ENCODE assay signal across 11 cellular contexts in the genomic region with DNA sequence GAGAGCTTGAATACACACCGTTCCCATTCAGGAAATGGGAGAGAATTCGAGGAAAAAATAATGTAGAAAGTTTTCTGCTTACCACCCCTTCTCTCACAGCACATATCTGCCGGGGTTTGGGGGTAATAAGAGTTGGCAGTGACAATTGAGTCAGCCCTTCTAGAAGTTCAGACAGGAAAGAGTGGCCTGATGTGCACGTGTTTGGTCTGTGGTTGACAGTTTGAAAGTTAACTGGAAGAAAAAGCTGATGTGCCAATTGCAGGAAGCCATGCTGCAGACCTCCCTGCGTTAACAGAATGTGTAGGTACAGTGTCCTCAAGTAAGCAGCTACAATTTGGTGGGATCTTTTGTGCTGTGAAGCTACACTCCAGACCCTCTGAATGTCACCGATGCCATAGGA. TPM values are rescaled to one million over a fixed set of nuclear protein-coding genes. Genes with fewer than 3 reads are reported as not detected.
A peak's percentile ranks its signal among the peaks of the same experiment; 100 is the strongest.
DNase-seq lines count a peak whose midpoint lies in the region; ATAC-seq and TF ChIP-seq lines count a peak whose summit lies in the region.
"Had no signal": no experiment of that assay in that cellular context is flagged by ENCODE, and none has a peak within 500 bp of the region (broad histone marks: within the 10 kb centered on the region; RNA-seq: fewer than 3 reads in every experiment).

No MANE protein-coding gene starts in this region.

- H3K4me3 Mint-ChIP-seq in activated CD4-positive, alpha-beta T cell treated with anti-CD3 and anti-CD28 coated beads, Interleukin-2, amount 10 ng/mL, durations not matched to agents 24 days and 14 days = no peak overlapping the region

- peak; percentile 74 for DNase-seq in activated CD4-positive, alpha-beta T cell treated with anti-CD3 and anti-CD28 coated beads, Interleukin-2, amount 10 ng/mL, durations not matched to agents 24 days and 14 days
- no peak for DNase-seq in activated CD4-positive, alpha-beta T cell treated with anti-CD3 and anti-CD28 coated beads for 4 hours
- DNase-seq in NB4 (ENCODE audit: low read depth) = peak; percentile 78
- DNase-seq in activated naive CD4-positive, alpha-beta T cell treated with anti-CD3 and anti-CD28 coated beads, Interleukin-2, amount 50 U/mL, for 72 hours (ENCODE audit: low spot score in 2 of 2) = no peak
- DNase-seq in omental fat pad (ENCODE audit: low spot score) = no peak
- no peak for DNase-seq in adrenal gland
- DNase-seq in H4 (ENCODE audit: low spot score) = no peak
- no peak for DNase-seq in mesenteric fat pad (ENCODE audit: low spot score)
- DNase-seq: activated effector memory CD4-positive, alpha-beta T cell treated with anti-CD3 and anti-CD28 coated beads, Interleukin-2, amount 50 U/mL, for 16 hours; kidney glomerular epithelial cell; sigmoid colon had no signal

- no peak for TF ChIP-seq POLR2A in NB4 (IDR thresholded peaks at IDR 0.05; ENCODE audit: extremely low read depth, insufficient read length)
- TF ChIP-seq POLR2A in adrenal gland (IDR thresholded peaks at IDR 0.05) = no peak

- peaks cover 0 to 37% of the 10 kb centered on the region in 2 donors for H3K36me3 ChIP-seq in adrenal gland (replicated peaks in 1 of 2)

- no peak overlapping the region for H3K27ac Mint-ChIP-seq in activated CD4-positive, alpha-beta T cell treated with anti-CD3 and anti-CD28 coated beads, Interleukin-2, amount 10 ng/mL, durations not matched to agents 24 days and 14 days
- H3K27ac Mint-ChIP-seq in activated naive CD4-positive, alpha-beta T cell treated with anti-CD3 and anti-CD28 coated beads, Interleukin-2, amount 50 U/mL, for 72 hours = peak overlapping the region; percentile 7 to 67

- H3K27me3 Mint-ChIP-seq in activated CD4-positive, alpha-beta T cell treated with anti-CD3 and anti-CD28 coated beads, Interleukin-2, amount 10 ng/mL, durations not matched to agents 24 days and 14 days = peaks cover 7% of the 10 kb centered on the region

- 68 to 74% (median 71%) methylated on average over 6 of the region's 6 CpGs for WGBS in adrenal gland, 4 donors

- no peaks in the 10 kb centered on the region for H3K4me1 ChIP-seq in adrenal gland (replicated peaks in 1 of 2)
- H3K4me1 ChIP-seq: sigmoid colon had no signal

- ATAC-seq in activated naive CD4-positive, alpha-beta T cell treated with anti-CD3 and anti-CD28 coated beads, Interleukin-2, amount 50 U/mL, for 72 hours = peak; percentile 47 to 51
- ATAC-seq in omental fat pad (ENCODE audit: low FRiP score) = peak; percentile 23

- peaks cover 57% of the 10 kb centered on the region for H3K36me3 Mint-ChIP-seq in activated CD4-positive, alpha-beta T cell treated with anti-CD3 and anti-CD28 coated beads, Interleukin-2, amount 10 ng/mL, durations not matched to agents 24 days and 14 days (ENCODE audit: low read depth)
- H3K36me3 Mint-ChIP-seq in activated naive CD4-positive, alpha-beta T cell treated with anti-CD3 and anti-CD28 coated beads, Interleukin-2, amount 50 U/mL, for 72 hours = peaks cover 28 to 59% of the 10 kb centered on the region in 2 donors

- H3K4me3 ChIP-seq in NB4 (ENCODE audit: low read depth, low read length) = no peak overlapping the region
- no peak overlapping the region for H3K4me3 ChIP-seq in adrenal gland
- H3K4me3 ChIP-seq: sigmoid colon had no signal

- no peak overlapping the region for H3K27ac ChIP-seq in adrenal gland

- H3K9me3 ChIP-seq in adrenal gland (replicated peaks in 1 of 3) = no peaks in the 10 kb centered on the region
- H3K9me3 ChIP-seq: sigmoid colon had no signal

- intact Hi-C loops in activated CD4-positive, alpha-beta T cell treated with anti-CD3 and anti-CD28 coated beads, Interleukin-2, amount 10 ng/mL, durations not matched to agents 24 days and 14 days (cut with micrococcal nuclease) = no loop called here
- intact Hi-C loops in adrenal gland (cut with DNase I) = no loop called here

- TF ChIP-seq CTCF in NB4 (IDR thresholded peaks at IDR 0.05; ENCODE audit: low read depth, low read length) (no peak), omental fat pad (IDR thresholded peaks at IDR 0.05) (no peak), adrenal gland (IDR thresholded peaks at IDR 0.05) (no peak)

- H3K9me3 Mint-ChIP-seq in activated CD4-positive, alpha-beta T cell treated with anti-CD3 and anti-CD28 coated beads, Interleukin-2, amount 10 ng/mL, durations not matched to agents 24 days and 14 days = peaks cover 9% of the 10 kb centered on the region
- H3K9me3 Mint-ChIP-seq in activated naive CD4-positive, alpha-beta T cell treated with anti-CD3 and anti-CD28 coated beads, Interleukin-2, amount 50 U/mL, for 72 hours = peaks cover 0 to 11% of the 10 kb centered on the region in 2 donors

- no peaks in the 10 kb centered on the region for H3K27me3 ChIP-seq in adrenal gland
- H3K27me3 ChIP-seq: sigmoid colon had no signal

- H3K4me1 Mint-ChIP-seq in activated CD4-positive, alpha-beta T cell treated with anti-CD3 and anti-CD28 coated beads, Interleukin-2, amount 10 ng/mL, durations not matched to agents 24 days and 14 days = peaks cover 25% of the 10 kb centered on the region

RNA-seq across cellular contexts. Expression of gene DHX9, which starts 50.9 kb away (rescaled TPM):
- total RNA-seq in activated CD4-positive, alpha-beta T cell treated with anti-CD3 and anti-CD28 coated beads, Interleukin-2, amount 10 ng/mL, durations not matched to agents 24 days and 14 days = 344 and 355 TPM in 2 replicates
- total RNA-seq in activated naive CD4-positive, alpha-beta T cell treated with anti-CD3 and anti-CD28 coated beads, Interleukin-2, amount 50 U/mL, for 72 hours = 100 to 1,000 TPM; 162 to 212 TPM
- total RNA-seq in omental fat pad = 100 to 1,000 TPM in 1 of 4 donors, 10 to 100 TPM in 3; 79.7 to 135 (median 88.8) TPM
- 100 to 1,000 TPM in 4 of 8 donors, 10 to 100 TPM in 4; 59.3 to 147 (median 89.8) TPM for total RNA-seq in adrenal gland
- 100 to 1,000 TPM in 1 of 3 donors, 10 to 100 TPM in 2; 50.9 to 130 (median 52.6) TPM for polyA plus RNA-seq in adrenal gland
- total RNA-seq in H4 (2014; rRNA removed; shearing (Covaris generic)) = 114 and 142 TPM in 2 replicates
- total RNA-seq in mesenteric fat pad = 111 TPM

Comparison
In these comparisons a context has a peak if more than half of its experiments do, and no peak if none do; other contexts are left out.
1. DNase-seq: peak in activated CD4-positive, alpha-beta T cell treated with anti-CD3 and anti-CD28 coated beads, Interleukin-2, amount 10 ng/mL, durations not matched to agents 24 days and 14 days (single experiment) and NB4 (single experiment); none in activated CD4-positive, alpha-beta T cell treated with anti-CD3 and anti-CD28 coated beads for 4 hours (0 of 2), activated naive CD4-positive, alpha-beta T cell treated with anti-CD3 and anti-CD28 coated beads, Interleukin-2, amount 50 U/mL, for 72 hours (0 of 2), omental fat pad (single experiment), adrenal gland (0 of 7), H4 (single experiment) and mesenteric fat pad (single experiment).